In genomic region chr3:148528024-148528423, GRCh38 we compare ENCODE assay signal across 17 cellular contexts.
DNase-seq lines count a peak whose midpoint lies in the region; TF ChIP-seq lines count a peak whose summit lies in the region.
"Had no signal": no experiment of that assay in that cellular context is flagged by ENCODE, and none has a peak within 500 bp of the region (broad histone marks: within the 10 kb centered on the region; RNA-seq: fewer than 3 reads in every experiment).

No MANE protein-coding gene starts in this region.

- H3K79me2 ChIP-seq in fibroblast of lung (ENCODE audit: control insufficient read depth, insufficient read depth, low read length): no peaks in the 10 kb centered on the region

- no peak overlapping the region for H3K27ac ChIP-seq in fibroblast of lung (ENCODE audit: insufficient read depth, low read length)
- no peak overlapping the region for H3K27ac ChIP-seq in uterus
- H3K27ac ChIP-seq: RWPE1, SJCRH30 had no signal

- no peaks in the 10 kb centered on the region for H3K9me3 ChIP-seq in fibroblast of lung (ENCODE audit: control insufficient read depth, insufficient read depth, low read depth, low read length)
- no peaks in the 10 kb centered on the region for H3K9me3 ChIP-seq in skeletal muscle satellite cell (replicated peaks; ENCODE audit: low read length)
- no peaks in the 10 kb centered on the region for H3K9me3 ChIP-seq in uterus
- H3K9me3 ChIP-seq: BE2C, HAP-1, SJCRH30 had no signal

- intact Hi-C loops in uterus (cut with DNase I; ENCODE audit: low total_unique reads): no loop called here

- no peaks in the 10 kb centered on the region for H4K20me1 ChIP-seq in fibroblast of lung (ENCODE audit: control insufficient read depth, extremely low read depth, insufficient read depth, low read length)

- TF ChIP-seq POLR2A in uterus (IDR thresholded peaks at IDR 0.05): no peak

- TF ChIP-seq CTCF in fibroblast of lung (conservative IDR thresholded peaks at IDR 0.05 in 1 of 2, IDR thresholded peaks at IDR 0.05 in 1 of 2; ENCODE audit: low read depth in 1 of 2, low read length in 2 of 2) (no peak), uterus (IDR thresholded peaks at IDR 0.05) (no peak)

- no peaks in the 10 kb centered on the region for H3K27me3 ChIP-seq in fibroblast of lung (ENCODE audit: control insufficient read depth, insufficient read depth, low read length)
- no peaks in the 10 kb centered on the region for H3K27me3 ChIP-seq in skeletal muscle satellite cell (ENCODE audit: control insufficient read depth, insufficient read depth, low read length)
- no peaks in the 10 kb centered on the region for H3K27me3 ChIP-seq in uterus
- H3K27me3 ChIP-seq: BE2C, SJCRH30 had no signal

- no peak overlapping the region for H3K4me2 ChIP-seq in fibroblast of lung (ENCODE audit: extremely low read depth, insufficient read depth, low read length)
- H3K4me2 ChIP-seq in skeletal muscle satellite cell (ENCODE audit: low read length): peak overlapping the region; percentile 41

- no peaks in the 10 kb centered on the region for H3K36me3 ChIP-seq in fibroblast of lung (ENCODE audit: control insufficient read depth, insufficient read depth, low read length)
- no peaks in the 10 kb centered on the region for H3K36me3 ChIP-seq in skeletal muscle satellite cell (ENCODE audit: insufficient read depth, low read length)
- H3K36me3 ChIP-seq in uterus: no peaks in the 10 kb centered on the region
- H3K36me3 ChIP-seq: BE2C, HAP-1 had no signal

- H3K4me3 ChIP-seq in fibroblast of lung (replicated peaks in 1 of 4; ENCODE audit: control extremely low read depth in 1 of 4, insufficient read depth in 1 of 4, low read depth in 3 of 4, low read length in 4 of 4) (no peak overlapping the region), skeletal muscle satellite cell (ENCODE audit: low read length) (no peak overlapping the region), uterus (no peak overlapping the region)
- H3K4me3 ChIP-seq: HAP-1, SJCRH30 had no signal

- H3K9ac ChIP-seq in fibroblast of lung (ENCODE audit: insufficient read depth, low read length): no peak overlapping the region
- H3K9ac ChIP-seq in skeletal muscle satellite cell (ENCODE audit: low read depth, low read length): no peak overlapping the region

- H2AFZ ChIP-seq in fibroblast of lung (ENCODE audit: low read length): no peak overlapping the region

- H3K4me1 ChIP-seq in fibroblast of lung (ENCODE audit: control insufficient read depth, extremely low read depth, insufficient read depth, low read length): no peaks in the 10 kb centered on the region
- H3K4me1 ChIP-seq in skeletal muscle satellite cell (ENCODE audit: control insufficient read depth, insufficient read depth, low read length): peaks cover 11% of the 10 kb centered on the region
- H3K4me1 ChIP-seq in uterus: no peaks in the 10 kb centered on the region
- H3K4me1 ChIP-seq: BE2C, HAP-1, SJCRH30 had no signal

- DNase-seq in ELR (ENCODE audit: low read depth): peak; percentile 58
- peak; percentile 8 for DNase-seq in astrocyte of the hippocampus (ENCODE audit: low read depth, low spot score)
- DNase-seq in fibroblast of lung (ENCODE audit: low read depth in 2 of 2): peak; percentile 13 to 37
- no peak for DNase-seq in HUDEP-2 (lab: John Stamatoyannopoulos, UW; ENCODE audit: unreplicated experiment in 76 of 76)
- DNase-seq in uterus: no peak
- DNase-seq in GM19238 (ENCODE audit: insufficient read length, low spot score): no peak
- DNase-seq: BE2C; CD4-positive, alpha-beta memory T cell; DND-41; NCI-H146; NCI-H226; NCI-H526 treated with DMSO at 0.1 percent for 48 hours; OCI-M1; SJCRH30 had no signal

Comparison
In these comparisons a context has a peak if more than half of its experiments do, and no peak if none do; other contexts are left out.
1. DNase-seq: peak in ELR (single experiment), astrocyte of the hippocampus (single experiment) and fibroblast of lung (2 of 2); none in HUDEP-2 (0 of 76), uterus (0 of 2) and GM19238 (single experiment).